14 cellular contexts compared by ENCODE assay signal in the genomic region with DNA sequence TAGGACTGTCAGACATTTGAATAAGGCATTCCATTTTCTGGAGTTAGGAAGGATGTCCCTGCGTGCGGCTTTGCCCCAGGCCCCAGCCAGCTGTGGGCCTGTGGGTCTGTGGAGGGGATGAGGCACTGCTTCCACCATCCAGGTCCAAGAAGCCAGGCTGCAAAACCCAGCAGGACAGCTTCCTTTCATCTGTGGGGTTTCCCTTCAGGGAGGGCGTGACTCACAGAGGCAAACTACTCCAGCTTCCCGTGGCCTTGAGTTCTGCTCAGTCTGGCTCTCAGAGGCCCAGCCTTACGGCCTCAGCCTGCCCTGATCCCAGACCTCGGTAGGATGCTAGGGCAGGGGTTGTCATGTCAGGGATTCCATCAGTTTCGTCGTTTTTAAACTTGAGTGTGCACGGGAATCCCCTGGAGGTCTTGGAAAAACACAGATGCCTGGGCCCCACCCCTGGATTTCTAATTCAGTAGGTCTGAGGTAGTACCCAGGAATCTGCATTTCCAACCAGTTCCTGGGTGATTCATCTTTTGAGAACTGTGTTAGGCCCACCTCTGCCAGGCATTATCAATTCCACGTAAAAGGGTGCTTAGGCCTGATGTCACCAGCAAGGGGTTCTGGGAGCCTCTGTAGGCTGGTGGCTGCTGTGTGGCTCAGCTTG. TPM values are rescaled to one million over a fixed set of nuclear protein-coding genes. Genes with fewer than 3 reads are reported as not detected.
DNase-seq lines count a peak whose midpoint lies in the region; ATAC-seq and TF ChIP-seq lines count a peak whose summit lies in the region.
"Had no signal": no experiment of that assay in that cellular context is flagged by ENCODE, and none has a peak within 500 bp of the region (broad histone marks: within the 10 kb centered on the region; RNA-seq: fewer than 3 reads in every experiment).

No MANE protein-coding gene starts in this region.

- no peak for TF ChIP-seq POLR2A in vagina (IDR thresholded peaks at IDR 0.05)

- no peaks in the 10 kb centered on the region for H3K4me1 ChIP-seq in foreskin keratinocyte
- no peaks in the 10 kb centered on the region for H3K4me1 ChIP-seq in vagina

- no peaks in the 10 kb centered on the region for H3K36me3 ChIP-seq in vagina
- H3K36me3 ChIP-seq in H7 (replicated peaks; ENCODE audit: control insufficient read depth, insufficient read depth, low read length): no peaks in the 10 kb centered on the region

- H3K27ac ChIP-seq in foreskin keratinocyte: no peak overlapping the region
- H3K27ac ChIP-seq in vagina: no peak overlapping the region

- intact Hi-C loops in activated CD8-positive, alpha-beta T cell treated with anti-CD3 and anti-CD28 coated beads for 36 hours (cut with micrococcal nuclease): no loop called here
- intact Hi-C loops in vagina (cut with DNase I): no loop called here

- TF ChIP-seq CTCF in AG10803 (conservative IDR thresholded peaks at IDR 0.05; ENCODE audit: low read length) (no peak), foreskin keratinocyte (conservative IDR thresholded peaks at IDR 0.05) (no peak), vagina (IDR thresholded peaks at IDR 0.05) (no peak)
- no peak for TF ChIP-seq CTCF in activated CD8-positive, alpha-beta T cell treated with anti-CD3 and anti-CD28 coated beads for 36 hours (IDR thresholded peaks at IDR 0.05)

- no peaks in the 10 kb centered on the region for H3K9me3 ChIP-seq in vagina

- H3K27ac Mint-ChIP-seq in activated CD8-positive, alpha-beta T cell treated with anti-CD3 and anti-CD28 coated beads for 36 hours: no peak overlapping the region
- H3K27ac Mint-ChIP-seq: activated T-helper 2 cell treated with anti-CD3 and anti-CD28 coated beads, Interferon-gamma antibody, Interleukin-2, Interleukin-4, amounts not matched to agents 10 μg/mL and 5 μg/mL and 100 μg/mL, durations not matched to agents 14 hours and 24 hours and 36 hours; stimulated activated naive CD8-positive, alpha-beta T cell treated with anti-CD3 and anti-CD28 coated beads, Interleukin-15, Interleukin-2, amounts not matched to agents 100 ng/mL and 50 ng/mL, for 24 hours had no signal

- no peaks in the 10 kb centered on the region for H3K9me3 Mint-ChIP-seq in activated CD8-positive, alpha-beta T cell treated with anti-CD3 and anti-CD28 coated beads for 36 hours
- H3K9me3 Mint-ChIP-seq: activated T-helper 2 cell treated with anti-CD3 and anti-CD28 coated beads, Interferon-gamma antibody, Interleukin-2, Interleukin-4, amounts not matched to agents 10 μg/mL and 5 μg/mL and 100 μg/mL, durations not matched to agents 14 hours and 24 hours and 36 hours; CD4-positive, alpha-beta memory T cell; stimulated activated naive CD8-positive, alpha-beta T cell treated with anti-CD3 and anti-CD28 coated beads, Interleukin-15, Interleukin-2, amounts not matched to agents 100 ng/mL and 50 ng/mL, for 24 hours had no signal

- DNase-seq in AG10803 (ENCODE audit: low read depth): peak; percentile 8
- DNase-seq in ELF-1 (ENCODE audit: low read depth, low spot score): peak; percentile 22
- peak; percentile 23 for DNase-seq in activated CD8-positive, alpha-beta T cell treated with anti-CD3 and anti-CD28 coated beads for 36 hours
- DNase-seq in foreskin keratinocyte: no peak
- no peak for DNase-seq in vagina (ENCODE audit: extremely low spot score in 2 of 2)
- DNase-seq in H7: no peak
- no peak for DNase-seq in NCI-H2081 treated with DMSO at 0.1 percent for 48 hours (lab: John Stamatoyannopoulos, UW)
- DNase-seq: CD4-positive, alpha-beta memory T cell; KG1; PC-9; T1000 had no signal

- peak; percentile 69 for ATAC-seq in activated CD8-positive, alpha-beta T cell treated with anti-CD3 and anti-CD28 coated beads for 36 hours
- peak; percentile 43 for ATAC-seq in foreskin keratinocyte
- ATAC-seq in GM18502 (IDR thresholded peaks at IDR 0.05; ENCODE audit: poor library complexity, unreplicated experiment): no peak

- no peak overlapping the region for H3K4me3 Mint-ChIP-seq in activated CD8-positive, alpha-beta T cell treated with anti-CD3 and anti-CD28 coated beads for 36 hours
- H3K4me3 Mint-ChIP-seq: stimulated activated naive CD8-positive, alpha-beta T cell treated with anti-CD3 and anti-CD28 coated beads, Interleukin-15, Interleukin-2, amounts not matched to agents 100 ng/mL and 50 ng/mL, for 24 hours had no signal

- no peaks in the 10 kb centered on the region for H3K27me3 Mint-ChIP-seq in activated CD8-positive, alpha-beta T cell treated with anti-CD3 and anti-CD28 coated beads for 36 hours
- H3K27me3 Mint-ChIP-seq: CD4-positive, alpha-beta memory T cell; stimulated activated naive CD8-positive, alpha-beta T cell treated with anti-CD3 and anti-CD28 coated beads, Interleukin-15, Interleukin-2, amounts not matched to agents 100 ng/mL and 50 ng/mL, for 24 hours had no signal

- H3K4me1 Mint-ChIP-seq in activated CD8-positive, alpha-beta T cell treated with anti-CD3 and anti-CD28 coated beads for 36 hours (ENCODE audit: low read depth): peaks cover 16% of the 10 kb centered on the region

- H3K4me3 ChIP-seq in AG10803 (ENCODE audit: low read length): no peak overlapping the region
- no peak overlapping the region for H3K4me3 ChIP-seq in vagina
- H3K4me3 ChIP-seq in H7 (ENCODE audit: insufficient read depth, low read depth, low read length): no peak overlapping the region
- H3K4me3 ChIP-seq: PC-9 had no signal

- H3K36me3 Mint-ChIP-seq in activated CD8-positive, alpha-beta T cell treated with anti-CD3 and anti-CD28 coated beads for 36 hours (ENCODE audit: low read depth): no peaks in the 10 kb centered on the region
- H3K36me3 Mint-ChIP-seq: CD4-positive, alpha-beta memory T cell had no signal

- POLR2A ChIA-PET in activated CD8-positive, alpha-beta T cell treated with anti-CD3 and anti-CD28 coated beads for 36 hours (lab: Charles Lee): no interaction called here

- H3K27me3 ChIP-seq in foreskin keratinocyte (peaks cover 4% of the 10 kb centered on the region), vagina (no peaks in the 10 kb centered on the region), H7 (ENCODE audit: control insufficient read depth, insufficient read depth, low read length) (peaks cover 3% of the 10 kb centered on the region; the same call in 1 of the 2 replicates)

- CTCF ChIA-PET in activated CD8-positive, alpha-beta T cell treated with anti-CD3 and anti-CD28 coated beads for 36 hours (lab: Charles Lee): interaction anchor here (1.7 to 2.6 kb wide), 2 partner anchors 39 to 137 kb away, joined by 5 to 14 read pairs; no protein-coding TSS in a partner anchor

RNA-seq across cellular contexts. Expression of gene TENT5C, which starts 32.3 kb away (rescaled TPM):
- 10 to 100 TPM; 13.1 to 13.6 TPM for total RNA-seq in activated CD8-positive, alpha-beta T cell treated with anti-CD3 and anti-CD28 coated beads for 36 hours
- total RNA-seq in foreskin keratinocyte: 0.07 and 0.11 TPM in 2 replicates
- polyA plus RNA-seq in foreskin keratinocyte: 0.02 and 0.07 TPM in 2 replicates
- total RNA-seq in vagina: 4.2 TPM
- 0.26 and 0.48 TPM in 2 replicates for total RNA-seq in H7 (2014; rRNA removed; shearing (Covaris generic))

Comparison
In these comparisons a context has a peak if more than half of its experiments do, and no peak if none do; other contexts are left out.
1. DNase-seq: peak in AG10803 (single experiment), ELF-1 (single experiment) and activated CD8-positive, alpha-beta T cell treated with anti-CD3 and anti-CD28 coated beads for 36 hours (single experiment); none in foreskin keratinocyte (0 of 2), vagina (0 of 2), H7 (single experiment) and NCI-H2081 treated with DMSO at 0.1 percent for 48 hours (single experiment).